In genomic region chr7:12647364-12648219, GRCh38 we compare ENCODE assay signal across 1 cellular context.
TF ChIP-seq lines count a peak whose summit lies in the region.

No MANE protein-coding gene starts in this region.

TF ChIP-seq in SK-N-SH, 30 proteins besides CTCF, POLR2A, EP300 and RAD21 (continued from another document):
- TF ChIP-seq RFX5 (IDR thresholded peaks at IDR 0.05; ENCODE audit: low read length) (no peak), TAF1 (IDR thresholded peaks at IDR 0.05; ENCODE audit: borderline replicate concordance, low read depth, low read length) (no peak), ZBTB33 (IDR thresholded peaks at IDR 0.05; ENCODE audit: borderline replicate concordance, low read depth) (no peak), FOXM1 (IDR thresholded peaks at IDR 0.05; ENCODE audit: low read depth) (0 out of 2 replicates have a peak, but pooled peaks have one; percentile 17), YY1 (IDR thresholded peaks at IDR 0.05; ENCODE audit: low read depth) (peak; percentile 17; the same call in 1 of the 2 replicates)
- TF ChIP-seq, protein P1, sequence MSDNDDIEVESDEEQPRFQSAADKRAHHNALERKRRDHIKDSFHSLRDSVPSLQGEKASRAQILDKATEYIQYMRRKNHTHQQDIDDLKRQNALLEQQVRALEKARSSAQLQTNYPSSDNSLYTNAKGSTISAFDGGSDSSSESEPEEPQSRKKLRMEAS (IDR thresholded peaks at IDR 0.05; ENCODE audit: low read depth): peak; percentile 66
